Comparison of ENCODE assay signal across 19 cellular contexts in genomic region chr2:127646487-127647241, GRCh38. TPM values are rescaled to one million over a fixed set of nuclear protein-coding genes. Genes with fewer than 3 reads are reported as not detected.
A peak's percentile ranks its signal among the peaks of the same experiment; 100 is the strongest.
DNase-seq lines count a peak whose midpoint lies in the region; ATAC-seq and TF ChIP-seq lines count a peak whose summit lies in the region.
"Had no signal": no experiment of that assay in that cellular context is flagged by ENCODE, and none has a peak within 500 bp of the region (broad histone marks: within the 10 kb centered on the region; RNA-seq: fewer than 3 reads in every experiment).

No MANE protein-coding gene starts in this region.

- peak overlapping the region; percentile 0 to 52 (median 37); a peak in 14 of 22 replicates for H3K9ac ChIP-seq in BLaER1 treated with 17β-estradiol and CSF1 and Interleukin-3, amounts not matched to agents 10 nM and 100 nM

- H3K36me3 Mint-ChIP-seq in glutamatergic neuron (ENCODE audit: unreplicated experiment): no peaks in the 10 kb centered on the region
- H3K36me3 Mint-ChIP-seq: activated CD4-positive, alpha-beta memory T cell treated with anti-CD3 and anti-CD28 coated beads for 36 hours had no signal

- WGBS in spleen, 5 donors: 53 to 71% (median 68%) methylated on average over 19 to 24 of the region's 24 CpGs

- H3K27me3 ChIP-seq in BLaER1 treated with 17β-estradiol and CSF1 and Interleukin-3, amounts not matched to agents 10 nM and 100 nM: peaks cover 0 to 15% (median 0%) of the 10 kb centered on the region in 11 experiments; a peak in 4 of 22 replicates
- H3K27me3 ChIP-seq in ascending aorta (no peaks in the 10 kb centered on the region), spleen (replicated peaks in 1 of 7) (no peaks in the 10 kb centered on the region)
- H3K27me3 ChIP-seq: body of pancreas had no signal

- peaks cover 6% of the 10 kb centered on the region for H3K9me3 Mint-ChIP-seq in glutamatergic neuron (ENCODE audit: unreplicated experiment)
- H3K9me3 Mint-ChIP-seq: activated CD4-positive, alpha-beta memory T cell treated with anti-CD3 and anti-CD28 coated beads for 36 hours; nephron had no signal

- TF ChIP-seq CTCF in ascending aorta (IDR thresholded peaks at IDR 0.05): no peak
- no peak for TF ChIP-seq CTCF in spleen (IDR thresholded peaks at IDR 0.05 in 8 of 11, conservative IDR thresholded peaks at IDR 0.05 in 3 of 11)
- TF ChIP-seq CTCF in GM10248 (IDR thresholded peaks at IDR 0.05; ENCODE audit: control extremely low read depth, extremely low read depth, low read depth, missing control alignments): no peak
- no peak for TF ChIP-seq CTCF in glutamatergic neuron (IDR thresholded peaks at IDR 0.05; ENCODE audit: partially characterized antibody, unreplicated experiment)

- H3K4me3 Mint-ChIP-seq in glutamatergic neuron (ENCODE audit: unreplicated experiment): no peak overlapping the region
- H3K4me3 Mint-ChIP-seq: activated CD4-positive, alpha-beta memory T cell treated with anti-CD3 and anti-CD28 coated beads for 36 hours had no signal

- CTCF ChIA-PET in GM10248 (lab: Yijun Ruan, JAX): interaction anchor here (5.2 kb wide), 1 partner anchor 56 kb away, joined by 90 read pairs; no protein-coding TSS in a partner anchor

- intact Hi-C loops in ascending aorta (cut with DNase I): loop anchor here (5.0 kb wide), 1 partner anchor 139 kb away; no protein-coding TSS in a partner anchor
- intact Hi-C loops in spleen (cut with DNase I; ENCODE audit: low total_unique reads): loop anchor here (10.0 kb wide), 1 partner anchor 52 kb away; no protein-coding TSS in a partner anchor

- no peak overlapping the region for H3K4me3 ChIP-seq in BLaER1 treated with 17β-estradiol and CSF1 and Interleukin-3, amounts not matched to agents 10 nM and 100 nM
- H3K4me3 ChIP-seq in ascending aorta (no peak overlapping the region), spleen (no peak overlapping the region)
- H3K4me3 ChIP-seq: body of pancreas, skin epidermis had no signal

- peak overlapping the region in 10 of 11 experiments; percentile 16 to 69 (median 42); a peak in 18 of 22 replicates for H3K27ac ChIP-seq in BLaER1 treated with 17β-estradiol and CSF1 and Interleukin-3, amounts not matched to agents 10 nM and 100 nM
- peak overlapping the region; percentile 74 to 78 for H3K27ac ChIP-seq in ascending aorta
- peak overlapping the region in 7 of 8 donors; percentile 38 to 96 (median 55) for H3K27ac ChIP-seq in spleen
- H3K27ac ChIP-seq: body of pancreas had no signal

- H3K36me3 ChIP-seq in BLaER1 treated with 17β-estradiol and CSF1 and Interleukin-3, amounts not matched to agents 10 nM and 100 nM: no peaks in the 10 kb centered on the region
- H3K36me3 ChIP-seq in ascending aorta: peaks cover 8 to 32% of the 10 kb centered on the region in 2 donors
- peaks cover 0 to 15% (median 0%) of the 10 kb centered on the region in 6 donors for H3K36me3 ChIP-seq in spleen

- no peak overlapping the region for H3K27ac Mint-ChIP-seq in glutamatergic neuron (ENCODE audit: unreplicated experiment)
- H3K27ac Mint-ChIP-seq: activated CD4-positive, alpha-beta memory T cell treated with anti-CD3 and anti-CD28 coated beads for 36 hours had no signal

- DNase-seq in ascending aorta (ENCODE audit: low spot score in 2 of 2) (no peak), iris pigment epithelial cell (ENCODE audit: low read depth) (peak; percentile 7), spleen (peak; percentile 82), C1 segment of cervical spinal cord (lab: John Stamatoyannopoulos, UW) (no peak), GM10248 (ENCODE audit: extremely low spot score) (no peak), glutamatergic neuron (no peak)
- DNase-seq: activated CD4-positive, alpha-beta memory T cell treated with anti-CD3 and anti-CD28 coated beads for 36 hours; activated effector memory CD4-positive, alpha-beta T cell treated with Interleukin-2 at 50 U/mL for 16 hours; body of pancreas; DMS 273 treated with DMSO at 0.1 percent for 48 hours; effector memory CD4-positive, alpha-beta T cell; KG1; NCI-H1436 treated with DMSO at 0.1 percent for 48 hours; NCI-H524 had no signal

- no peak for TF ChIP-seq POLR2A in spleen (IDR thresholded peaks at IDR 0.05)

- ATAC-seq in HG03159 (IDR thresholded peaks at IDR 0.05; ENCODE audit: unreplicated experiment): no peak
- ATAC-seq: body of pancreas had no signal

- no peaks in the 10 kb centered on the region for H3K9me3 ChIP-seq in BLaER1 treated with 17β-estradiol and CSF1 and Interleukin-3, amounts not matched to agents 10 nM and 100 nM (replicated peaks in 1 of 11)
- H3K9me3 ChIP-seq in ascending aorta (no peaks in the 10 kb centered on the region), spleen (no peaks in the 10 kb centered on the region)
- H3K9me3 ChIP-seq: body of pancreas had no signal

- POLR2A ChIA-PET in GM10248 (lab: Yijun Ruan, JAX): no interaction called here

- H3K4me2 ChIP-seq in BLaER1 treated with 17β-estradiol and CSF1 and Interleukin-3, amounts not matched to agents 10 nM and 100 nM: peak overlapping the region; percentile 64 to 100 (median 85)

- peaks cover 53 to 98% (median 97%) of the 10 kb centered on the region in 10 experiments for H3K4me1 ChIP-seq in BLaER1 treated with 17β-estradiol and CSF1 and Interleukin-3, amounts not matched to agents 10 nM and 100 nM
- H3K4me1 ChIP-seq in ascending aorta (peaks cover 18 to 43% of the 10 kb centered on the region in 2 donors), spleen (peaks cover 30 to 84% (median 63%) of the 10 kb centered on the region in 6 donors)

- peaks cover 4% of the 10 kb centered on the region for H3K27me3 Mint-ChIP-seq in glutamatergic neuron (ENCODE audit: unreplicated experiment)
- H3K27me3 Mint-ChIP-seq: activated CD4-positive, alpha-beta memory T cell treated with anti-CD3 and anti-CD28 coated beads for 36 hours had no signal

- peaks cover 0 to 6% (median 0%) of the 10 kb centered on the region in 11 experiments; a peak in 2 of 22 replicates for H4K20me1 ChIP-seq in BLaER1 treated with 17β-estradiol and CSF1 and Interleukin-3, amounts not matched to agents 10 nM and 100 nM

- H3K4me1 Mint-ChIP-seq in glutamatergic neuron (ENCODE audit: low read depth, unreplicated experiment): peaks cover 5% of the 10 kb centered on the region

RNA-seq across cellular contexts. Expression of gene GPR17, which starts 0.7 kb away (rescaled TPM):
- total RNA-seq in ascending aorta (not detected), spleen (under 1 TPM in 3 of 7 donors, not detected in 4; 0.22 to 0.79 (median 0.23) TPM), glutamatergic neuron (ENCODE audit: unreplicated experiment) (not detected)
- polyA plus RNA-seq in spleen: 1 to 10 TPM in 1 of 3 donors, under 1 TPM in 2; 0.09 to 1.9 (median 0.26) TPM
- total RNA-seq: activated CD4-positive, alpha-beta memory T cell treated with anti-CD3 and anti-CD28 coated beads for 36 hours; kidney epithelial cell had no signal

RNA-seq across cellular contexts. Expression of gene LIMS2, which starts 28.7 kb away (rescaled TPM):
- total RNA-seq in ascending aorta (169 TPM), spleen (100 to 1,000 TPM in 3 of 7 donors, 10 to 100 TPM in 4; 62.5 to 190 (median 76.3) TPM), glutamatergic neuron (ENCODE audit: unreplicated experiment) (0.29 TPM)
- polyA plus RNA-seq in spleen: 100 to 1,000 TPM in 2 of 3 donors, 10 to 100 TPM in 1; 76.1 to 437 (median 328) TPM

RNA-seq across cellular contexts. Expression of gene SFT2D3, which starts 54.6 kb away (rescaled TPM):
- total RNA-seq in ascending aorta (8.3 TPM), spleen (10 to 100 TPM in 3 of 7 donors, 1 to 10 TPM in 4; 3.7 to 13.2 (median 9.6) TPM), glutamatergic neuron (ENCODE audit: unreplicated experiment) (6.4 TPM)
- polyA plus RNA-seq in spleen: 1 to 10 TPM; 8.3 to 9.0 (median 8.8) TPM

Comparison
In these comparisons a context has a peak if more than half of its experiments do, and no peak if none do; other contexts are left out.
1. DNase-seq: peak in iris pigment epithelial cell (single experiment) and spleen (single experiment); none in ascending aorta (0 of 2), C1 segment of cervical spinal cord (0 of 14), GM10248 (single experiment) and glutamatergic neuron (single experiment).
2. RNA of gene LIMS2, which starts 28.7 kb away (total RNA-seq): 169 TPM in ascending aorta (single experiment) and 62.5 to 190 TPM in spleen; 0.29 TPM in glutamatergic neuron (single experiment); every median in the first group is over 10 times any median in the second.
3. Peak in every context shown above with its lines, with median percentiles within 50 percentile points of each other: H3K27ac ChIP-seq.